21 cellular contexts compared by ENCODE assay signal in genomic region chr20:8360035-8360434, GRCh38.
"Had no signal": no experiment of that assay in that cellular context is flagged by ENCODE, and none has a peak within 500 bp of the region (broad histone marks: within the 10 kb centered on the region; RNA-seq: fewer than 3 reads in every experiment).

No MANE protein-coding gene starts in this region.

- H3K4me1 Mint-ChIP-seq: activated naive CD8-positive, alpha-beta T cell treated with anti-CD3 and anti-CD28 coated beads, Interleukin-2, amount 10 ng/mL, durations not matched to agents 7 days and 5 days had no signal

- H3K9me3 Mint-ChIP-seq: activated CD4-positive, alpha-beta memory T cell treated with anti-CD3 and anti-CD28 coated beads for 36 hours; activated naive CD8-positive, alpha-beta T cell treated with anti-CD3 and anti-CD28 coated beads, Interleukin-2, amount 10 ng/mL, durations not matched to agents 7 days and 5 days; activated T-helper 1 cell treated with anti-CD3 and anti-CD28 coated beads, Interleukin-12 subunit alpha, Interleukin-12 subunit beta, Interleukin-2, Interleukin-4 antibody, amounts not matched to agents 30 ng/mL and 10 ng/mL and 1 ng/mL, durations not matched to agents 14 hours and 24 hours and 36 hours; natural killer cell treated with Interleukin-12 subunit alpha and Interleukin-12 subunit beta and Interleukin-15 and Interleukin-18, amount 100 ng/mL, for 72 hours had no signal

- H3K4me3 Mint-ChIP-seq: activated CD4-positive, alpha-beta memory T cell treated with anti-CD3 and anti-CD28 coated beads for 36 hours; activated naive CD8-positive, alpha-beta T cell treated with anti-CD3 and anti-CD28 coated beads, Interleukin-2, amount 10 ng/mL, durations not matched to agents 7 days and 5 days; activated T-helper 1 cell treated with anti-CD3 and anti-CD28 coated beads, Interleukin-12 subunit alpha, Interleukin-12 subunit beta, Interleukin-2, Interleukin-4 antibody, amounts not matched to agents 30 ng/mL and 10 ng/mL and 1 ng/mL, durations not matched to agents 14 hours and 24 hours and 36 hours; natural killer cell treated with Interleukin-12 subunit alpha and Interleukin-12 subunit beta and Interleukin-15 and Interleukin-18, amount 100 ng/mL, for 72 hours had no signal

- H3K9me3 ChIP-seq: esophagus squamous epithelium, heart right ventricle, lower lobe of right lung, stomach, vagina had no signal

- DNase-seq: activated CD4-positive, alpha-beta memory T cell treated with anti-CD3 and anti-CD28 coated beads for 36 hours; activated naive CD4-positive, alpha-beta T cell; activated naive CD8-positive, alpha-beta T cell treated with anti-CD3 and anti-CD28 coated beads, Interleukin-2, amount 10 ng/mL, durations not matched to agents 7 days and 5 days; activated T-cell treated with anti-CD3 and anti-CD28 coated beads for 4 hours; amygdala; dermis blood vessel endothelial cell; effector memory CD4-positive, alpha-beta T cell; esophagus squamous epithelium; heart right ventricle; islet precursor cell; lower lobe of right lung; stimulated activated CD4-positive, alpha-beta T cell treated with anti-CD3 and anti-CD28 coated beads, Interleukin-4, amount 100 ng/mL, for 1 hour; stomach; trophoblast cell had no signal

- H3K27ac Mint-ChIP-seq: activated CD4-positive, alpha-beta memory T cell treated with anti-CD3 and anti-CD28 coated beads for 36 hours; activated naive CD8-positive, alpha-beta T cell treated with anti-CD3 and anti-CD28 coated beads, Interleukin-2, amount 10 ng/mL, durations not matched to agents 7 days and 5 days; activated T-helper 1 cell treated with anti-CD3 and anti-CD28 coated beads, Interleukin-12 subunit alpha, Interleukin-12 subunit beta, Interleukin-2, Interleukin-4 antibody, amounts not matched to agents 30 ng/mL and 10 ng/mL and 1 ng/mL, durations not matched to agents 14 hours and 24 hours and 36 hours; natural killer cell treated with Interleukin-12 subunit alpha and Interleukin-12 subunit beta and Interleukin-15 and Interleukin-18, amount 100 ng/mL, for 72 hours had no signal

- H3K27me3 ChIP-seq: cardiac muscle cell, esophagus squamous epithelium, heart right ventricle, stomach, vagina had no signal

- H3K36me3 Mint-ChIP-seq: activated CD4-positive, alpha-beta memory T cell treated with anti-CD3 and anti-CD28 coated beads for 36 hours; activated naive CD8-positive, alpha-beta T cell treated with anti-CD3 and anti-CD28 coated beads, Interleukin-2, amount 10 ng/mL, durations not matched to agents 7 days and 5 days; natural killer cell treated with Interleukin-12 subunit alpha and Interleukin-12 subunit beta and Interleukin-15 and Interleukin-18, amount 100 ng/mL, for 72 hours had no signal

- H3K4me3 ChIP-seq: cardiac muscle cell, esophagus squamous epithelium, heart right ventricle, lower lobe of right lung, smooth muscle cell, stomach, vagina had no signal

- H3K4me1 ChIP-seq: lower lobe of right lung, vagina had no signal

- H3K4me2 ChIP-seq: smooth muscle cell had no signal

- H3K36me3 ChIP-seq: cardiac muscle cell, esophagus squamous epithelium, heart right ventricle, lower lobe of right lung, stomach, vagina had no signal

- ATAC-seq: heart right ventricle; lower lobe of right lung; natural killer cell treated with Interleukin-12 subunit alpha and Interleukin-12 subunit beta and Interleukin-15 and Interleukin-18, amount 100 ng/mL, for 72 hours; sciatic nerve had no signal

- H3K27me3 Mint-ChIP-seq: activated naive CD8-positive, alpha-beta T cell treated with anti-CD3 and anti-CD28 coated beads, Interleukin-2, amount 10 ng/mL, durations not matched to agents 7 days and 5 days; natural killer cell treated with Interleukin-12 subunit alpha and Interleukin-12 subunit beta and Interleukin-15 and Interleukin-18, amount 100 ng/mL, for 72 hours had no signal

- H3K27ac ChIP-seq: cardiac muscle cell, esophagus squamous epithelium, heart right ventricle, lower lobe of right lung, stomach, vagina, VCaP had no signal
